9 cellular contexts compared by ENCODE assay signal in the genomic region with DNA sequence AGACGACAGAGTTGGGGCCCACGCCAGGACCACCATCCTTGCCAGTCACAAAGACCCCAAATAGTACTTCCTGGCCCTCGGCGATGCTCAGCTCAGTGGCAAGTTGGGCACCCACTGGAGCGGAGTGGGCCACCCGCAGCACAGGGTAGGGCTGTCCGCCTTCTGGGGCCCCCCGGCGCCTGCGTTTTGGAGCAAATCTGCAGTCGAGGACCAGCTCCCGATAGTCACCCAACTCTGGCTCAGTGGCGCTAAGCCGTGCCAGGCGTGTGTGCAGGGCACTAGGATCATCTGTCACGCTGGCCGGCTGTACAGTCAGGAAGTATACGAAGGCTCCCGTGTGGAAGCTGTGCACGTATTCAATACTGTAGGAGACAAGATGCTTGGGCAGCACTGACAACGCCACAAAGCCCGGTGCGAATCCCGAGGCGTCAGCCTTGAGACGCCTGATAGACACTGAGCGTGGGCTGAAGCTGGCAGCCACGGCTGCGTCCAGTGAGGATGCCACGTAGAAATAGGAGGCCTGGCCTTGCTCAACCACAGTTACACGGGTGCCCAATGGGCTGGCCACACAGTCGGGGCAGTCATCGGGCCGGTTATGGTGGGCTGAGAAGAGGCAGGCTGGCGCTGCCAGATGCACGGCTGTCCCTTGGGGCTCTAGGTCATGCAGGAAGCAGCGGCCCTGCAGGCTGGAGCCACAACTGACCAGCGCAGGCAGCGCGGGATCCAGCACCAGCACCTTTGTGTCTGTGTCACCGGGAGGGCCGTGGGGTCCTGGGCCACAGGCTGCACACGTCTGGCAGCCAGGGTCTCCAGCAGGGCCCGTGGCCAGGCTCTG. TPM values are rescaled to one million over a fixed set of nuclear protein-coding genes. Genes with fewer than 3 reads are reported as not detected.
A peak's percentile ranks its signal among the peaks of the same experiment; 100 is the strongest.
DNase-seq lines count a peak whose midpoint lies in the region; ATAC-seq, FAIRE-seq and TF ChIP-seq lines count a peak whose summit lies in the region.
"Had no signal": no experiment of that assay in that cellular context is flagged by ENCODE, and none has a peak within 500 bp of the region (broad histone marks: within the 10 kb centered on the region; RNA-seq: fewer than 3 reads in every experiment).

No MANE protein-coding gene starts in this region.

- H3K4me3 ChIP-seq in PC-9: peak overlapping the region; percentile 87
- H3K4me3 ChIP-seq in H1 (ENCODE audit: extremely low read depth in 1 of 4, insufficient read depth in 2 of 4, low read depth in 3 of 4, low read length in 4 of 4): 0 out of 8 replicates have a peak overlapping the region, but pooled peaks of 1 of the 4 experiments have one; percentile 49
- peak overlapping the region; percentile 59 for H3K4me3 ChIP-seq in psoas muscle

- H3K9me3 ChIP-seq in PC-9 (ENCODE audit: insufficient read depth, low read depth) (no peaks in the 10 kb centered on the region), H1 (ENCODE audit: insufficient read depth in 2 of 2, low read depth in 1 of 2, low read length in 1 of 2) (no peaks in the 10 kb centered on the region), psoas muscle (no peaks in the 10 kb centered on the region)

- H3K18ac ChIP-seq in H1 (ENCODE audit: extremely low read depth, low read length): peak overlapping the region; percentile 40

- no peaks in the 10 kb centered on the region; the same call in 1 of the 2 replicates for H3K23me2 ChIP-seq in H1 (ENCODE audit: low read depth, low read length)

- H4K91ac ChIP-seq in H1 (replicated peaks; ENCODE audit: insufficient read length, low read length): peak overlapping the region; percentile 76

- H3K9ac ChIP-seq in H1 (replicated peaks in 1 of 4; ENCODE audit: extremely low read depth in 1 of 4, low read depth in 3 of 4, low read length in 3 of 4): no peak overlapping the region

- H3K36me3 ChIP-seq in PC-9 (ENCODE audit: low read depth): peaks cover 2% of the 10 kb centered on the region; the same call in 1 of the 2 replicates
- H3K36me3 ChIP-seq in H1 (ENCODE audit: control insufficient read depth in 2 of 4, insufficient read depth in 4 of 4, low read length in 3 of 4): no peaks in the 10 kb centered on the region
- H3K36me3 ChIP-seq in psoas muscle (ENCODE audit: insufficient read depth in 1 of 2, low read depth in 1 of 2): no peaks in the 10 kb centered on the region

- no peak for TF ChIP-seq EP300 in H1 (IDR thresholded peaks at IDR 0.05; ENCODE audit: borderline replicate concordance in 1 of 2, low read depth in 2 of 2, low read length in 2 of 2)

- no peak for ATAC-seq in psoas muscle
- ATAC-seq in GM18520 (IDR thresholded peaks at IDR 0.05; ENCODE audit: unreplicated experiment): no peak

- H3K27me3 ChIP-seq in PC-9 (ENCODE audit: insufficient read depth, low read depth): no peaks in the 10 kb centered on the region
- H3K27me3 ChIP-seq in H1 (replicated peaks in 1 of 4; ENCODE audit: control insufficient read depth in 3 of 4, extremely low read depth in 1 of 4, insufficient read depth in 3 of 4, low read length in 3 of 4): peaks cover 0 to 3% (median 1%) of the 10 kb centered on the region in 4 experiments; a peak in 3 of 7 replicates
- H3K27me3 ChIP-seq in psoas muscle (ENCODE audit: insufficient read depth in 3 of 3, low read length in 2 of 3): no peaks in the 10 kb centered on the region

- intact Hi-C loops in PC-9 (cut with micrococcal nuclease; ENCODE audit: unreplicated experiment): loop anchor here (1.0 to 5.0 kb wide), 2 partner anchors 38 to 115 kb away; a partner anchor contains a TSS
- intact Hi-C loops in psoas muscle (cut with DNase I): no loop called here

- H3K23ac ChIP-seq in H1 (ENCODE audit: insufficient read length): no peak overlapping the region

- H3K4me2 ChIP-seq in PC-9 (peak overlapping the region; percentile 89), H1 (ENCODE audit: insufficient read depth in 1 of 2, low read depth in 2 of 2, low read length in 2 of 2) (peak overlapping the region; percentile 46 to 68; a peak in 2 of 4 replicates)

- H3K4me1 ChIP-seq in PC-9 (replicated peaks; ENCODE audit: insufficient read depth) (peaks cover 56% of the 10 kb centered on the region), H1 (replicated peaks in 1 of 4; ENCODE audit: control insufficient read depth in 3 of 4, insufficient read depth in 4 of 4, low read length in 3 of 4) (peaks cover 0 to 21% (median 14%) of the 10 kb centered on the region in 4 experiments; a peak in 6 of 7 replicates), psoas muscle (peaks cover 12% of the 10 kb centered on the region)

- H2BK120ac ChIP-seq in H1 (replicated peaks; ENCODE audit: low read depth, low read length): no peak overlapping the region

- no peak overlapping the region for H2AK5ac ChIP-seq in H1 (ENCODE audit: low read depth, low read length)

- H3K79me2 ChIP-seq in PC-9 (ENCODE audit: low read depth): peaks cover 61% of the 10 kb centered on the region
- no peaks in the 10 kb centered on the region for H3K79me2 ChIP-seq in H1 (ENCODE audit: control insufficient read depth in 1 of 2, insufficient read depth in 2 of 2, low read length in 2 of 2)

- TF ChIP-seq POLR2A in H1 (IDR thresholded peaks at IDR 0.05; ENCODE audit: control extremely low read depth in 1 of 2, low read depth in 2 of 2, low read length in 2 of 2): no peak

- no peak for TF ChIP-seq RAD21 in H1 (IDR thresholded peaks at IDR 0.05 in 1 of 2, conservative IDR thresholded peaks at IDR 0.05 in 1 of 2; ENCODE audit: low read depth in 2 of 2, low read length in 2 of 2)

- no peak overlapping the region for H3K56ac ChIP-seq in H1 (replicated peaks; ENCODE audit: insufficient read length, low read depth, low read length)

- H4K20me1 ChIP-seq in PC-9 (ENCODE audit: insufficient read depth) (no peaks in the 10 kb centered on the region; the same call in 1 of the 2 replicates), H1 (replicated peaks in 1 of 2; ENCODE audit: control insufficient read depth in 1 of 2, insufficient read depth in 2 of 2, low read length in 2 of 2) (peaks cover 0 to 2% of the 10 kb centered on the region in 2 experiments)

- H3K27ac ChIP-seq in PC-9 (peak overlapping the region; percentile 66), H1 (ENCODE audit: low read depth, low read length) (no peak overlapping the region), psoas muscle (no peak overlapping the region)

- peak overlapping the region; percentile 71; the same call in 1 of the 2 replicates for H2BK12ac ChIP-seq in H1 (ENCODE audit: low read depth, low read length)

- DNase-seq in PC-9 (no peak), H1 (ENCODE audit: low read depth in 1 of 2, low spot score in 2 of 2) (no peak), psoas muscle (no peak), KBM-7 (no peak)
- DNase-seq: activated naive CD4-positive, alpha-beta T cell treated with anti-CD3 and anti-CD28 coated beads for 36 hours; DND-41; NCI-H2107; SIG-M5 had no signal

- CTCF ChIA-PET in PC-9 (lab: Charles Lee) (no interaction called here), H1 (lab: Charles Lee; ENCODE audit: partially characterized antibody) (interaction anchor here (1.1 to 16.1 kb wide), 9 partner anchors 8 to 201 kb away, joined by 4 to 306 read pairs (median 28); a partner anchor contains a TSS)

- H2BK5ac ChIP-seq in H1 (ENCODE audit: low read depth, low read length): peak overlapping the region; percentile 32; the same call in 1 of the 2 replicates

- no TSS peak for BruUV-seq in PC-9 (replicated peaks; lab: Mats Ljungman, UMichigan)

- TF ChIP-seq CTCF in PC-9 (conservative IDR thresholded peaks at IDR 0.05) (no peak), H1 (IDR thresholded peaks at IDR 0.05; ENCODE audit: control extremely low read depth in 1 of 3, insufficient read depth in 1 of 3, low read depth in 1 of 3, low read length in 3 of 3) (no peak), psoas muscle (IDR thresholded peaks at IDR 0.05) (no peak)

- no peak for FAIRE-seq in H1 (lab: Jason Lieb, UNC)

- in situ Hi-C loops in KBM-7 (cut with MboI; ENCODE audit: low pct_unique_long_range_greater_than_20kb, low sequenced_read_pairs): no loop called here

- peaks cover 51% of the 10 kb centered on the region for H3F3A ChIP-seq in PC-9 (ENCODE audit: insufficient read depth, low read depth)

- peak overlapping the region; percentile 82; the same call in 1 of the 2 replicates for H2BK20ac ChIP-seq in H1 (ENCODE audit: low read length)

- H2BK15ac ChIP-seq in H1 (ENCODE audit: low read length): no peak overlapping the region

- peak overlapping the region; percentile 83; the same call in 1 of the 2 replicates for H4K8ac ChIP-seq in H1 (ENCODE audit: extremely low read depth, insufficient read depth, low read length)

- H4K5ac ChIP-seq in H1 (ENCODE audit: insufficient read length, low read depth, low read length): no peak overlapping the region

- H3K9me2 ChIP-seq in PC-9 (ENCODE audit: insufficient read depth): no peaks in the 10 kb centered on the region

- H3K79me1 ChIP-seq in H1 (ENCODE audit: low read depth, low read length): no peaks in the 10 kb centered on the region

- POLR2A ChIA-PET in PC-9 (lab: Charles Lee; ENCODE audit: unreplicated experiment) (no interaction called here), H1 (lab: Charles Lee; ENCODE audit: partially characterized antibody) (interaction anchor here (0.6 to 5.1 kb wide), 13 partner anchors 7 to 474 kb away, joined by 3 to 23 read pairs (median 4); a partner anchor contains a TSS)

- H2AFZ ChIP-seq in PC-9 (no peak overlapping the region), H1 (ENCODE audit: low read length) (no peak overlapping the region)

- H3K14ac ChIP-seq in H1 (ENCODE audit: insufficient read length): no peak overlapping the region

- H3K4ac ChIP-seq in H1 (replicated peaks; ENCODE audit: insufficient read length, low read depth, low read length): no peak overlapping the region

- WGBS in H1 (ENCODE audit: extremely low coverage in 1 of 2, insufficient coverage in 1 of 2, insufficient read length in 1 of 2, insufficient replicate concordance in 2 of 2, low coverage in 1 of 2, low lambda C conversion rate in 2 of 2, missing lambda C conversion rate in 1 of 2), 2 experiments: 90% methylated on average over 38 of the region's 44 CpGs; no CpG with 5 or more reads in 1 of the 2 experiments
- WGBS in psoas muscle, 3 donors: 86 to 89% (median 87%) methylated on average over 43 to 44 of the region's 44 CpGs

RNA-seq across cellular contexts. Expression of a gene that starts 0.9 kb away (rescaled TPM):
- total RNA-seq in PC-9 (2021) (84.3 and 98.3 TPM in 2 replicates), psoas muscle (1 to 10 TPM in 1 of 4 donors, under 1 TPM in 3; 0.39 to 1.7 (median 0.70) TPM)
- total RNA-seq in H1 (2021; fragmentation: NEBNext Ultra II Directional; extraction: Animal tissue kit (Norgen Biotek cat#: 25700)): 4.8 and 7.6 TPM in 2 replicates
- polyA plus RNA-seq in H1 (2011; rRNA removed) (7.6 and 9.4 TPM in 2 replicates), psoas muscle (under 1 TPM; 0.38 to 0.95 (median 0.57) TPM)
- 7.7 TPM for polyA plus RNA-seq in H1 (2011; cell fraction: cytosol; rRNA removed)
- polyA plus RNA-seq in H1 (2011; cell fraction: nucleus; rRNA removed): 42.5 TPM
- 3.3 to 8.7 TPM (median 5.8 TPM) in 4 replicates for polyA plus RNA-seq in H1 (2012, experiment 1 of 2)
- 3.9 TPM for polyA plus RNA-seq in H1 (2012, experiment 2 of 2)
- polyA plus RNA-seq in H1 (2013, experiment 1 of 2): 6.4 TPM
- polyA plus RNA-seq in H1 (2013, experiment 2 of 2): 3.9 TPM
- 6.6 and 13.8 TPM in 2 replicates for polyA minus RNA-seq in H1 (2011; rRNA and poly(A)+ RNA removed)
- polyA minus RNA-seq in H1 (2011; cell fraction: cytosol; rRNA and poly(A)+ RNA removed): 4.0 TPM
- polyA minus RNA-seq in H1 (2011; cell fraction: nucleus; rRNA and poly(A)+ RNA removed): 20.9 TPM

RNA-seq across cellular contexts. Expression of a gene that starts 26.9 kb away (rescaled TPM):
- total RNA-seq in PC-9 (2021) (4.8 and 5.5 TPM in 2 replicates), psoas muscle (10 to 100 TPM; 13.7 to 15.9 (median 15.0) TPM)
- total RNA-seq in H1 (2021; fragmentation: NEBNext Ultra II Directional; extraction: Animal tissue kit (Norgen Biotek cat#: 25700)): 9.8 and 10.3 TPM in 2 replicates
- polyA plus RNA-seq in H1 (2011; rRNA removed) (14.1 and 20.4 TPM in 2 replicates), psoas muscle (10 to 100 TPM; 19.3 to 37.8 (median 28.3) TPM)
- polyA plus RNA-seq in H1 (2011; cell fraction: cytosol; rRNA removed): 10.8 TPM
- 13.1 TPM for polyA plus RNA-seq in H1 (2011; cell fraction: nucleus; rRNA removed)
- polyA plus RNA-seq in H1 (2012, experiment 1 of 2): 5.4 to 8.8 TPM (median 7.3 TPM) in 4 replicates
- polyA plus RNA-seq in H1 (2012, experiment 2 of 2): 10.2 TPM
- 7.2 TPM for polyA plus RNA-seq in H1 (2013, experiment 1 of 2)
- polyA plus RNA-seq in H1 (2013, experiment 2 of 2): 7.1 TPM
- polyA minus RNA-seq in H1 (2011; rRNA and poly(A)+ RNA removed): 4.5 and 5.9 TPM in 2 replicates
- polyA minus RNA-seq in H1 (2011; cell fraction: cytosol; rRNA and poly(A)+ RNA removed): 8.0 TPM
- 4.9 TPM for polyA minus RNA-seq in H1 (2011; cell fraction: nucleus; rRNA and poly(A)+ RNA removed)

RNA-seq across cellular contexts. Expression of a gene that starts 33.0 kb away (rescaled TPM):
- total RNA-seq in PC-9 (2021): not detected in 2 replicates
- 66.4 and 67.9 TPM in 2 replicates for total RNA-seq in H1 (2021; fragmentation: NEBNext Ultra II Directional; extraction: Animal tissue kit (Norgen Biotek cat#: 25700))
- 56.3 and 74.5 TPM in 2 replicates for polyA plus RNA-seq in H1 (2011; rRNA removed)
- 80.5 TPM for polyA plus RNA-seq in H1 (2011; cell fraction: cytosol; rRNA removed)
- 277 TPM for polyA plus RNA-seq in H1 (2011; cell fraction: nucleus; rRNA removed)
- 70.4 to 87.7 TPM (median 77.8 TPM) in 4 replicates for polyA plus RNA-seq in H1 (2012, experiment 1 of 2)
- polyA plus RNA-seq in H1 (2012, experiment 2 of 2): 61.8 TPM
- 39.4 TPM for polyA plus RNA-seq in H1 (2013, experiment 1 of 2)
- polyA plus RNA-seq in H1 (2013, experiment 2 of 2): 33.4 TPM
- 57.9 and 66.0 TPM in 2 replicates for polyA minus RNA-seq in H1 (2011; rRNA and poly(A)+ RNA removed)
- polyA minus RNA-seq in H1 (2011; cell fraction: cytosol; rRNA and poly(A)+ RNA removed): 41.2 TPM
- polyA minus RNA-seq in H1 (2011; cell fraction: nucleus; rRNA and poly(A)+ RNA removed): 57.3 TPM
- not detected for total RNA-seq in psoas muscle
- under 1 TPM in 1 of 3 donors, not detected in 2; 0.09 TPM for polyA plus RNA-seq in psoas muscle

RNA-seq across cellular contexts. Expression of a gene that starts 37.2 kb away (rescaled TPM):
- total RNA-seq in PC-9 (2021) (70.2 and 72.0 TPM in 2 replicates), psoas muscle (10 to 100 TPM; 21.6 to 41.0 (median 28.0) TPM)
- total RNA-seq in H1 (2021; fragmentation: NEBNext Ultra II Directional; extraction: Animal tissue kit (Norgen Biotek cat#: 25700)): 80.1 and 81.2 TPM in 2 replicates
- polyA plus RNA-seq in H1 (2011; rRNA removed) (21.4 and 30.6 TPM in 2 replicates), psoas muscle (10 to 100 TPM; 28.3 to 42.8 (median 31.1) TPM)
- polyA plus RNA-seq in H1 (2011; cell fraction: cytosol; rRNA removed): 57.8 TPM
- polyA plus RNA-seq in H1 (2011; cell fraction: nucleus; rRNA removed): 63.2 TPM
- polyA plus RNA-seq in H1 (2012, experiment 1 of 2): 71.0 to 103 TPM (median 84.6 TPM) in 4 replicates
- 8.7 TPM for polyA plus RNA-seq in H1 (2012, experiment 2 of 2)
- 70.7 TPM for polyA plus RNA-seq in H1 (2013, experiment 1 of 2)
- polyA plus RNA-seq in H1 (2013, experiment 2 of 2): 66.7 TPM
- polyA minus RNA-seq in H1 (2011; rRNA and poly(A)+ RNA removed): 28.7 and 34.8 TPM in 2 replicates
- polyA minus RNA-seq in H1 (2011; cell fraction: cytosol; rRNA and poly(A)+ RNA removed): 20.6 TPM
- polyA minus RNA-seq in H1 (2011; cell fraction: nucleus; rRNA and poly(A)+ RNA removed): 59.0 TPM

RNA-seq across cellular contexts. Expression of a gene that starts 46.4 kb away (rescaled TPM):
- total RNA-seq in PC-9 (2021) (18.1 and 20.6 TPM in 2 replicates), psoas muscle (1 to 10 TPM in 2 of 4 donors, under 1 TPM in 2; 0.36 to 1.2 (median 0.81) TPM)
- total RNA-seq in H1 (2021; fragmentation: NEBNext Ultra II Directional; extraction: Animal tissue kit (Norgen Biotek cat#: 25700)): 25.4 and 28.1 TPM in 2 replicates
- polyA plus RNA-seq in H1 (2011; rRNA removed) (27.7 and 29.5 TPM in 2 replicates), psoas muscle (1 to 10 TPM; 1.3 to 4.6 (median 2.0) TPM)
- 29.3 TPM for polyA plus RNA-seq in H1 (2011; cell fraction: cytosol; rRNA removed)
- polyA plus RNA-seq in H1 (2011; cell fraction: nucleus; rRNA removed): 101 TPM
- polyA plus RNA-seq in H1 (2012, experiment 1 of 2): 21.5 to 33.3 TPM (median 29.6 TPM) in 4 replicates
- polyA plus RNA-seq in H1 (2012, experiment 2 of 2): 18.8 TPM
- 22.0 TPM for polyA plus RNA-seq in H1 (2013, experiment 1 of 2)
- 20.9 TPM for polyA plus RNA-seq in H1 (2013, experiment 2 of 2)
- polyA minus RNA-seq in H1 (2011; rRNA and poly(A)+ RNA removed): 37.3 and 44.4 TPM in 2 replicates
- polyA minus RNA-seq in H1 (2011; cell fraction: cytosol; rRNA and poly(A)+ RNA removed): 14.4 TPM
- 39.7 TPM for polyA minus RNA-seq in H1 (2011; cell fraction: nucleus; rRNA and poly(A)+ RNA removed)

Comparison
In these comparisons a context has a peak if more than half of its experiments do, and no peak if none do; other contexts are left out.
1. RNA of a gene that starts 33.0 kb away (total RNA-seq): 66.4 to 67.9 TPM in H1; not detected in PC-9 and not detected in psoas muscle; every median in the first group is over 10 times any median in the second.